2 cellular contexts compared by ENCODE assay signal in genomic region chr7:143343596-143343995, GRCh38.
TF ChIP-seq lines count a peak whose summit lies in the region.

No MANE protein-coding gene starts in this region.

TF ChIP-seq in GM23338, 12 proteins besides CTCF, POLR2A, EP300 and RAD21:
- TF ChIP-seq ZNF331 (CRISPR knock-in tag; IDR thresholded peaks at IDR 0.05; ENCODE audit: low read depth) (no peak), POLR2AphosphoS5 (IDR thresholded peaks at IDR 0.05; ENCODE audit: low read depth) (no peak), ZNF462 (CRISPR knock-in tag; IDR thresholded peaks at IDR 0.05) (no peak), JUNB (IDR thresholded peaks at IDR 0.05; ENCODE audit: unreplicated experiment) (no peak), NANOG (IDR thresholded peaks at IDR 0.05; ENCODE audit: borderline replicate concordance) (no peak), STAT1 (IDR thresholded peaks at IDR 0.05; ENCODE audit: unreplicated experiment) (no peak), CREB1 (CRISPR knock-in tag; IDR thresholded peaks at IDR 0.05; ENCODE audit: low read depth) (no peak)

TF ChIP-seq in WTC11, 78 proteins besides CTCF, POLR2A, EP300 and RAD21:
- TF ChIP-seq ZNF512 (CRISPR knock-in tag; IDR thresholded peaks at IDR 0.05; ENCODE audit: borderline replicate concordance) (peak; percentile 92), MXD4 (CRISPR knock-in tag; IDR thresholded peaks at IDR 0.05; ENCODE audit: borderline replicate concordance) (no peak)
TF ChIP-seq in WTC11: peak in this region for 1.
